8 cellular contexts compared by ENCODE assay signal in genomic region chr9:19102181-19102630, GRCh38. TPM values are rescaled to one million over a fixed set of nuclear protein-coding genes. Genes with fewer than 3 reads are reported as not detected.
DNase-seq lines count a peak whose midpoint lies in the region; ATAC-seq and TF ChIP-seq lines count a peak whose summit lies in the region.

No MANE protein-coding gene starts in this region.

- TF ChIP-seq POLR2A in Peyer's patch (IDR thresholded peaks at IDR 0.05) (no peak), gastrocnemius medialis (IDR thresholded peaks at IDR 0.05) (no peak)

- peaks cover 17% of the 10 kb centered on the region for H3K4me1 Mint-ChIP-seq in activated naive CD8-positive, alpha-beta T cell (ENCODE audit: low read depth)

- H3K36me3 Mint-ChIP-seq in activated naive CD8-positive, alpha-beta T cell, result peaks cover 3% of the 10 kb centered on the region

- peak overlapping the region; percentile 92 for H3K27ac Mint-ChIP-seq in activated naive CD8-positive, alpha-beta T cell

- no peaks in the 10 kb centered on the region for H3K9me3 Mint-ChIP-seq in activated naive CD8-positive, alpha-beta T cell (ENCODE audit: low read depth)

- intact Hi-C loops in left ventricle myocardium superior (cut with micrococcal nuclease), result no loop called here
- intact Hi-C loops in gastrocnemius medialis (cut with DNase I; ENCODE audit: low total_unique reads), result loop anchor here (2.0 to 5.0 kb wide), 3 partner anchors 53 to 280 kb away; partner anchors contain the start of genes RPS6 and RRAGA

- peaks cover 0 to 22% (median 4%) of the 10 kb centered on the region in 4 donors for H3K4me1 ChIP-seq in Peyer's patch
- peaks cover 19 to 21% of the 10 kb centered on the region in 2 donors for H3K4me1 ChIP-seq in gastrocnemius medialis

- H3K27ac ChIP-seq in Peyer's patch (peak overlapping the region; percentile 85 to 91 (median 86)), gastrocnemius medialis (peak overlapping the region; percentile 78 to 96 (median 92))

- in situ Hi-C loops in gastrocnemius medialis (cut with MboI; ENCODE audit: low sequenced_read_pairs in 4 of 4), result loop anchor here in 3 of 4 donors (5.0 to 10.0 kb wide), 2 partner anchors 63 to 80 kb away; no protein-coding TSS in a partner anchor

- DNase-seq in AML-193 (lab: John Stamatoyannopoulos, UW) (peak; percentile 24 to 32), Peyer's patch (peak; percentile 24 to 58 (median 57)), left ventricle myocardium superior (peak; percentile 58), gastrocnemius medialis (no peak), NCI-H1105 treated with DMSO at 0.1 percent for 48 hours (lab: John Stamatoyannopoulos, UW) (no peak)

- no peak for TF ChIP-seq CTCF in Peyer's patch (IDR thresholded peaks at IDR 0.05)
- TF ChIP-seq CTCF in gastrocnemius medialis (IDR thresholded peaks at IDR 0.05 in 4 of 5, conservative IDR thresholded peaks at IDR 0.05 in 1 of 5), result no peak

- H3K9me3 ChIP-seq in Peyer's patch (no peaks in the 10 kb centered on the region), gastrocnemius medialis (no peaks in the 10 kb centered on the region)

- ATAC-seq in GM18909 (IDR thresholded peaks at IDR 0.05; ENCODE audit: poor library complexity, unreplicated experiment) (peak; percentile 34), HG03103 (IDR thresholded peaks at IDR 0.05; ENCODE audit: low read depth, unreplicated experiment) (peak; percentile 22), left ventricle myocardium superior (peak; percentile 19), gastrocnemius medialis (no peak)

- peak overlapping the region; percentile 93 for H3K4me3 Mint-ChIP-seq in activated naive CD8-positive, alpha-beta T cell

- H3K36me3 ChIP-seq in Peyer's patch (peaks cover 0 to 4% (median 0%) of the 10 kb centered on the region in 3 donors), gastrocnemius medialis (no peaks in the 10 kb centered on the region)

- H3K4me3 ChIP-seq in Peyer's patch (peak overlapping the region; percentile 65 to 78 (median 72)), gastrocnemius medialis (peak overlapping the region; percentile 66 to 92 (median 82))

- H3K27me3 Mint-ChIP-seq in activated naive CD8-positive, alpha-beta T cell, result no peaks in the 10 kb centered on the region

- no peaks in the 10 kb centered on the region for H3K27me3 ChIP-seq in Peyer's patch
- no peaks in the 10 kb centered on the region for H3K27me3 ChIP-seq in gastrocnemius medialis

RNA-seq across cellular contexts. Expression of gene HAUS6, which starts 0.5 kb away (rescaled TPM):
- total RNA-seq in Peyer's patch (10 to 100 TPM in 1 of 4 donors, 1 to 10 TPM in 3; 5.9 to 31.4 (median 7.3) TPM), left ventricle myocardium superior (5.6 TPM), gastrocnemius medialis (1 to 10 TPM; 3.7 to 6.3 (median 5.3) TPM)

RNA-seq across cellular contexts. Expression of gene PLIN2, which starts 25.1 kb away (rescaled TPM):
- total RNA-seq in Peyer's patch (100 to 1,000 TPM; 138 to 640 (median 223) TPM), left ventricle myocardium superior (45.1 TPM), gastrocnemius medialis (1,000 to 10,000 TPM in 3 of 4 donors, 100 to 1,000 TPM in 1; 485 to 1,318 (median 1,176) TPM)

RNA-seq across cellular contexts. Expression of gene RRAGA, which starts 53.0 kb away (rescaled TPM):
- total RNA-seq in Peyer's patch (10 to 100 TPM; 20.6 to 35.3 (median 28.7) TPM), left ventricle myocardium superior (70.7 TPM), gastrocnemius medialis (10 to 100 TPM; 65.2 to 70.4 (median 65.5) TPM)

Comparison
In these comparisons a context has a peak if more than half of its experiments do, and no peak if none do; other contexts are left out.
1. DNase-seq: peak in AML-193 (2 of 2), Peyer's patch (3 of 3) and left ventricle myocardium superior (single experiment); none in gastrocnemius medialis (0 of 2) and NCI-H1105 treated with DMSO at 0.1 percent for 48 hours (single experiment).
2. ATAC-seq: peak in GM18909 (single experiment), HG03103 (single experiment) and left ventricle myocardium superior (single experiment); none in gastrocnemius medialis (0 of 2).